ENCODE assay signal across 1 cellular context in genomic region chr2:203741566-203741965, GRCh38.
TF ChIP-seq lines count a peak whose summit lies in the region.

No MANE protein-coding gene starts in this region.

TF ChIP-seq in WTC11, 78 proteins besides CTCF, POLR2A, EP300 and RAD21 (continued from another document):
- TF ChIP-seq ZNF425 (CRISPR knock-in tag; conservative IDR thresholded peaks at IDR 0.05), result no peak
